Comparison of ENCODE assay signal across 10 cellular contexts in genomic region chr3:102006812-102007485, GRCh38.
DNase-seq lines count a peak whose midpoint lies in the region; ATAC-seq and TF ChIP-seq lines count a peak whose summit lies in the region.
"Had no signal": no experiment of that assay in that cellular context is flagged by ENCODE, and none has a peak within 500 bp of the region (broad histone marks: within the 10 kb centered on the region; RNA-seq: fewer than 3 reads in every experiment).

No MANE protein-coding gene starts in this region.

- ATAC-seq in activated T-helper 17 cell treated with anti-CD3 and anti-CD28 coated beads, Interleukin-2, amount 50 U/mL, for 72 hours (replicated peaks), result no peak
- ATAC-seq in HG02678 (IDR thresholded peaks at IDR 0.05; ENCODE audit: unreplicated experiment) (no peak), GM18870 (IDR thresholded peaks at IDR 0.05; ENCODE audit: unreplicated experiment) (no peak)

- no peaks in the 10 kb centered on the region for H3K27me3 Mint-ChIP-seq in activated T-helper 17 cell treated with anti-CD3 and anti-CD28 coated beads, Interleukin-2, amount 50 U/mL, for 72 hours
- H3K27me3 Mint-ChIP-seq: activated naive CD8-positive, alpha-beta T cell had no signal

- peak overlapping the region in 1 of 59 donors; percentile 29 for H3K27ac ChIP-seq in dorsolateral prefrontal cortex

- H3K4me3 Mint-ChIP-seq in activated T-helper 17 cell treated with anti-CD3 and anti-CD28 coated beads, Interleukin-2, amount 50 U/mL, for 72 hours, result no peak overlapping the region
- H3K4me3 Mint-ChIP-seq: activated naive CD8-positive, alpha-beta T cell had no signal

- H3K4me1 Mint-ChIP-seq in activated T-helper 17 cell treated with anti-CD3 and anti-CD28 coated beads, Interleukin-2, amount 50 U/mL, for 72 hours, result no peaks in the 10 kb centered on the region

- DNase-seq in Ammon's horn (ENCODE audit: low spot score), result peak; percentile 45
- DNase-seq in NCI-H1436 (lab: John Stamatoyannopoulos, UW), result peak; percentile 68
- peak; percentile 96 to 97 for DNase-seq in cardiac fibroblast (ENCODE audit: low read depth in 2 of 2)
- DNase-seq in medulla oblongata (ENCODE audit: extremely low spot score), result peak; percentile 44
- DNase-seq in dorsolateral prefrontal cortex, result no peak
- DNase-seq: stimulated activated CD4-positive, alpha-beta T cell treated with anti-CD3 and anti-CD28 coated beads, Interleukin-4, amount 100 ng/mL, for 4 hours had no signal

- H3K27ac Mint-ChIP-seq in activated T-helper 17 cell treated with anti-CD3 and anti-CD28 coated beads, Interleukin-2, amount 50 U/mL, for 72 hours, result no peak overlapping the region
- H3K27ac Mint-ChIP-seq: activated naive CD8-positive, alpha-beta T cell had no signal

- no peaks in the 10 kb centered on the region for H3K27me3 ChIP-seq in dorsolateral prefrontal cortex

- H3K36me3 Mint-ChIP-seq in activated T-helper 17 cell treated with anti-CD3 and anti-CD28 coated beads, Interleukin-2, amount 50 U/mL, for 72 hours (ENCODE audit: low read depth), result no peaks in the 10 kb centered on the region

- TF ChIP-seq CTCF in cardiac fibroblast (IDR thresholded peaks at IDR 0.05; ENCODE audit: low read depth, low read length) (no peak), dorsolateral prefrontal cortex (IDR thresholded peaks at IDR 0.05 in 54 of 56, conservative IDR thresholded peaks at IDR 0.05 in 2 of 56; ENCODE audit: low read depth in 1 of 56, partially characterized antibody in 56 of 56) (no peak)

- no peak overlapping the region for H3K4me3 ChIP-seq in cardiac fibroblast (replicated peaks in 1 of 2; ENCODE audit: low read depth in 2 of 2, low read length in 2 of 2)
- no peak overlapping the region for H3K4me3 ChIP-seq in dorsolateral prefrontal cortex

- intact Hi-C loops in dorsolateral prefrontal cortex (cut with DNase I), result no loop called here

- no peaks in the 10 kb centered on the region for H3K9me3 Mint-ChIP-seq in activated T-helper 17 cell treated with anti-CD3 and anti-CD28 coated beads, Interleukin-2, amount 50 U/mL, for 72 hours

Comparison
In these comparisons a context has a peak if more than half of its experiments do, and no peak if none do; other contexts are left out.
1. DNase-seq: peak in Ammon's horn (single experiment), NCI-H1436 (single experiment), cardiac fibroblast (2 of 2) and medulla oblongata (single experiment); none in dorsolateral prefrontal cortex (0 of 10).